In the genomic region with DNA sequence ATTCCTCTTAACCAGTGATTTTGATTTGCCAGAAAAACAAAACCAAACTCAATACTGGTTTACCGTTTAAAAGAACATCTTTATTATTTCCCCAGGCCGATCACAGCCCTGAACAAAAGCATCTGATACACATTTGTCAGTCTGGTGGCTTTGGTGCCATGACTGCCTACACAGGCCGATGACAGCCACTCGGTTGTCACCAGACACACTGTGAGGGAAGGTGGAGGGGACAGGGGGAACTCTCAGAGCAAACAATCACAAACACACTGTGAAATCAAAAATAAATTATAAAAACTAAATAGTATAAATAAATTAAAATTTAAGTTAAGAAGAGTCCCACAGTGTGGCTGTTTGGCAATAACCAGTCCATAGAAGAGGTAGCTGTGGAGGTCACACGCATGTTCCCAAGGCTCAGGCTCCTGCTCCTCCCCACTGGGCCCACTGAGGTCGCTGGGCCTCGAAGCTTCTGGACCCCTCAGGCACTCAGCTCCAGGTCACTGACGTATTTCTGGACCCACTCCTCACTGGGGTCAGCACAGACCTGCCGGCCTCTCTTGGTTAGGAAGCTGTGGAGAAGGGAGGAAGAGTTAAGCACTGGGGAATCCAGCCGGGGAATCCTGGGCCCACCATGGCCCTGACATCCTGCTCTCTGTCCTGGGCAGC, we compare ENCODE assay signal across 12 cellular contexts. TPM values are rescaled to one million over a fixed set of nuclear protein-coding genes. Genes with fewer than 3 reads are reported as not detected.
DNase-seq lines count a peak whose midpoint lies in the region; ATAC-seq and TF ChIP-seq lines count a peak whose summit lies in the region.
"Not testable (repeated sequence)": the region's sequence is repeated elsewhere in the genome, so short reads cannot be mapped to it uniquely, and the experiment has no call there.
"Had no signal": no experiment of that assay in that cellular context is flagged by ENCODE, and none has a peak within 500 bp of the region (broad histone marks: within the 10 kb centered on the region; RNA-seq: fewer than 3 reads in every experiment).

No MANE protein-coding gene starts in this region.

- not testable (repeated sequence) for H3K4me3 ChIP-seq in CD8-positive, alpha-beta T cell (ENCODE audit: low read depth, low read length); mesenchymal stem cell (ENCODE audit: insufficient read depth in 1 of 2, low read depth in 1 of 2, low read length in 2 of 2); stomach smooth muscle (ENCODE audit: low read length in 2 of 2)
- 0 out of 2 replicates have a peak overlapping the region, but pooled peaks have one; percentile 1 for H3K4me3 ChIP-seq in MM.1S (ENCODE audit: low read length)
- peak overlapping the region in 1 of 2 experiments; percentile 5 for H3K4me3 ChIP-seq in neutrophil (ENCODE audit: low read depth in 1 of 2, low read length in 1 of 2)

- WGBS in mesenchymal stem cell: 87% methylated on average over 10 of the region's 10 CpGs

- not testable (repeated sequence) for H3K27me3 ChIP-seq in CD8-positive, alpha-beta T cell (ENCODE audit: insufficient read depth, low read length); MM.1S (replicated peaks; ENCODE audit: insufficient read depth, low read length); neutrophil
- H3K27me3 ChIP-seq in mesenchymal stem cell (ENCODE audit: control insufficient read depth in 1 of 2, insufficient read depth in 1 of 2, low read length in 2 of 2) (peaks cover 0 to 20% of the 10 kb centered on the region in 2 experiments), stomach smooth muscle (ENCODE audit: control insufficient read depth in 1 of 2, insufficient read depth in 2 of 2, low read length in 2 of 2) (peaks cover 0 to 27% of the 10 kb centered on the region in 2 donors)

- H4K8ac ChIP-seq in mesenchymal stem cell (ENCODE audit: low read length): peak overlapping the region; percentile 8

- not testable (repeated sequence) for H3K27ac ChIP-seq in CD8-positive, alpha-beta T cell (ENCODE audit: low read depth, low read length); mesenchymal stem cell (ENCODE audit: low read length, poor library complexity, severe bottlenecking)
- H3K27ac ChIP-seq in MM.1S (ENCODE audit: low read length) (peak overlapping the region; percentile 84), neutrophil (peak overlapping the region; percentile 79), stomach smooth muscle (ENCODE audit: low read length) (peak overlapping the region; percentile 18)

- H3K9ac ChIP-seq in MM.1S (ENCODE audit: low read length): peak overlapping the region; percentile 80
- H3K9ac ChIP-seq in mesenchymal stem cell (ENCODE audit: low read length); stomach smooth muscle (ENCODE audit: low read length in 2 of 2): not testable (repeated sequence)

- peak overlapping the region; percentile 65 for H3K27ac Mint-ChIP-seq in CD8-positive, alpha-beta T cell
- H3K27ac Mint-ChIP-seq in activated CD8-positive, alpha-beta memory T cell treated with anti-CD3 and anti-CD28 coated beads, Interleukin-2, amount 10 ng/mL, durations not matched to agents 7 days and 5 days: peak overlapping the region; percentile 37
- peak overlapping the region; percentile 80 for H3K27ac Mint-ChIP-seq in dendritic cell treated with granulocyte-macrophage colony-stimulating factor and Interleukin-4, amounts not matched to agents 40 ng/mL and 50 ng/mL, for 4 days

- not testable (repeated sequence) for H3K36me3 Mint-ChIP-seq in CD8-positive, alpha-beta T cell; activated CD8-positive, alpha-beta memory T cell treated with anti-CD3 and anti-CD28 coated beads, Interleukin-2, amount 10 ng/mL, durations not matched to agents 7 days and 5 days; dendritic cell treated with granulocyte-macrophage colony-stimulating factor and Interleukin-4, amounts not matched to agents 40 ng/mL and 50 ng/mL, for 4 days (ENCODE audit: low read depth)

- not testable (repeated sequence) for H3K9me3 ChIP-seq in CD8-positive, alpha-beta T cell (ENCODE audit: low read length); MM.1S (replicated peaks; ENCODE audit: insufficient read depth, low read length); mesenchymal stem cell (ENCODE audit: control insufficient read depth, low read length); neutrophil; stomach smooth muscle (ENCODE audit: control insufficient read depth in 2 of 2, low read length in 2 of 2)

- peaks cover 20% of the 10 kb centered on the region for H3K4me1 ChIP-seq in CD8-positive, alpha-beta T cell (ENCODE audit: insufficient read depth, low read length)
- H3K4me1 ChIP-seq in MM.1S (ENCODE audit: low read length) (peaks cover 87% of the 10 kb centered on the region), neutrophil (ENCODE audit: control insufficient read depth in 1 of 2, insufficient read depth in 1 of 2, low read depth in 1 of 2, low read length in 1 of 2) (peaks cover 71 to 91% of the 10 kb centered on the region in 2 experiments)
- not testable (repeated sequence) for H3K4me1 ChIP-seq in mesenchymal stem cell (ENCODE audit: control insufficient read depth, insufficient read depth, low read depth, low read length); stomach smooth muscle (ENCODE audit: control insufficient read depth, insufficient read depth, low read length)

- peak overlapping the region; percentile 43; the same call in 1 of the 2 replicates for H3K4me2 ChIP-seq in MM.1S (ENCODE audit: low read depth, low read length)
- H3K4me2 ChIP-seq in mesenchymal stem cell (ENCODE audit: low read length, poor library complexity, severe bottlenecking): not testable (repeated sequence)

- not testable (repeated sequence) for TF ChIP-seq CTCF in CD8-positive, alpha-beta T cell (IDR thresholded peaks at IDR 0.05); MM.1S (IDR thresholded peaks at IDR 0.05; ENCODE audit: low read length); neutrophil (IDR thresholded peaks at IDR 0.05)

- H2BK120ac ChIP-seq in mesenchymal stem cell (ENCODE audit: low read depth, low read length): not testable (repeated sequence)

- not testable (repeated sequence) for H2AFZ ChIP-seq in MM.1S (ENCODE audit: low read length); mesenchymal stem cell (ENCODE audit: low read depth, low read length)

- ATAC-seq in CD8-positive, alpha-beta T cell; activated CD8-positive, alpha-beta memory T cell treated with anti-CD3 and anti-CD28 coated beads, Interleukin-2, amount 10 ng/mL, durations not matched to agents 7 days and 5 days: not testable (repeated sequence)

- not testable (repeated sequence) for H3K36me3 ChIP-seq in CD8-positive, alpha-beta T cell (ENCODE audit: insufficient read depth, low read length); MM.1S (replicated peaks; ENCODE audit: insufficient read depth, low read length); mesenchymal stem cell (ENCODE audit: control insufficient read depth in 1 of 2, insufficient read depth in 2 of 2, low read depth in 1 of 2, low read length in 2 of 2); neutrophil; stomach smooth muscle (ENCODE audit: control insufficient read depth in 2 of 2, insufficient read depth in 2 of 2, low read length in 2 of 2)

- H3F3A ChIP-seq in MM.1S (ENCODE audit: insufficient read depth, low read length): peaks cover 92% of the 10 kb centered on the region

- intact Hi-C loops in CD8-positive, alpha-beta T cell (cut with DNase I, micrococcal nuclease); dendritic cell treated with granulocyte-macrophage colony-stimulating factor and Interleukin-4, amounts not matched to agents 40 ng/mL and 50 ng/mL, for 4 days (cut with micrococcal nuclease): not testable (repeated sequence)

- H3K79me1 ChIP-seq in mesenchymal stem cell (replicated peaks; ENCODE audit: low read length, poor library complexity, severe bottlenecking): not testable (repeated sequence)

- H3K4me3 Mint-ChIP-seq in CD8-positive, alpha-beta T cell; activated CD8-positive, alpha-beta memory T cell treated with anti-CD3 and anti-CD28 coated beads, Interleukin-2, amount 10 ng/mL, durations not matched to agents 7 days and 5 days: not testable (repeated sequence)
- H3K4me3 Mint-ChIP-seq in dendritic cell treated with granulocyte-macrophage colony-stimulating factor and Interleukin-4, amounts not matched to agents 40 ng/mL and 50 ng/mL, for 4 days: peak overlapping the region; percentile 59

- not testable (repeated sequence) for DNase-seq in CD8-positive, alpha-beta T cell; MM.1S; mesenchymal stem cell
- DNase-seq in activated CD8-positive, alpha-beta memory T cell treated with anti-CD3 and anti-CD28 coated beads, Interleukin-2, amount 10 ng/mL, durations not matched to agents 7 days and 5 days: peak; percentile 46

- not testable (repeated sequence) for H4K91ac ChIP-seq in mesenchymal stem cell (ENCODE audit: low read length)

- not testable (repeated sequence) for H3K9me2 ChIP-seq in MM.1S (replicated peaks; ENCODE audit: insufficient read depth, low read length)

- H4K20me1 ChIP-seq in MM.1S (ENCODE audit: insufficient read depth, low read length): not testable (repeated sequence)

- peak overlapping the region in 1 of 2 experiments; percentile 4 for H3K18ac ChIP-seq in mesenchymal stem cell (ENCODE audit: low read depth in 1 of 2, low read length in 2 of 2)

- not testable (repeated sequence) for H3K79me2 ChIP-seq in MM.1S (ENCODE audit: low read length)

- CTCF ChIA-PET in CD8-positive, alpha-beta T cell (lab: Charles Lee): not testable (repeated sequence)
- CTCF ChIA-PET in activated CD8-positive, alpha-beta memory T cell treated with anti-CD3 and anti-CD28 coated beads, Interleukin-2, amount 10 ng/mL, durations not matched to agents 7 days and 5 days (lab: Charles Lee): interaction anchor here (0.7 to 4.3 kb wide), 6 partner anchors 8 to 47 kb away, joined by 3 to 11 read pairs (median 5); no protein-coding TSS in a partner anchor

- H2BK12ac ChIP-seq in mesenchymal stem cell (ENCODE audit: low read length in 2 of 2): peak overlapping the region; percentile 4 to 23

- TF ChIP-seq POLR2A in GM19099 (IDR thresholded peaks at IDR 0.05; ENCODE audit: extremely low read depth, insufficient read length, low read depth): peak; percentile 8

- H3K14ac ChIP-seq in mesenchymal stem cell (ENCODE audit: low read length in 2 of 2): not testable (repeated sequence)

- H3K27me3 Mint-ChIP-seq in CD8-positive, alpha-beta T cell (ENCODE audit: low read depth); activated CD8-positive, alpha-beta memory T cell treated with anti-CD3 and anti-CD28 coated beads, Interleukin-2, amount 10 ng/mL, durations not matched to agents 7 days and 5 days; dendritic cell treated with granulocyte-macrophage colony-stimulating factor and Interleukin-4, amounts not matched to agents 40 ng/mL and 50 ng/mL, for 4 days: not testable (repeated sequence)

- H3K9me3 Mint-ChIP-seq in CD8-positive, alpha-beta T cell; activated CD8-positive, alpha-beta memory T cell treated with anti-CD3 and anti-CD28 coated beads, Interleukin-2, amount 10 ng/mL, durations not matched to agents 7 days and 5 days (ENCODE audit: low read depth); dendritic cell treated with granulocyte-macrophage colony-stimulating factor and Interleukin-4, amounts not matched to agents 40 ng/mL and 50 ng/mL, for 4 days: not testable (repeated sequence)

- not testable (repeated sequence) for H2BK5ac ChIP-seq in mesenchymal stem cell (ENCODE audit: low read depth, low read length, poor library complexity, severe bottlenecking)

- H2AK5ac ChIP-seq in mesenchymal stem cell (ENCODE audit: low read length, severe bottlenecking): not testable (repeated sequence)

- POLR2A ChIA-PET in CD8-positive, alpha-beta T cell (lab: Charles Lee): not testable (repeated sequence)

- peaks cover 70% of the 10 kb centered on the region for H3K4me1 Mint-ChIP-seq in CD8-positive, alpha-beta T cell (ENCODE audit: low read depth)
- H3K4me1 Mint-ChIP-seq in activated CD8-positive, alpha-beta memory T cell treated with anti-CD3 and anti-CD28 coated beads, Interleukin-2, amount 10 ng/mL, durations not matched to agents 7 days and 5 days: peaks cover 84% of the 10 kb centered on the region
- H3K4me1 Mint-ChIP-seq in dendritic cell treated with granulocyte-macrophage colony-stimulating factor and Interleukin-4, amounts not matched to agents 40 ng/mL and 50 ng/mL, for 4 days (ENCODE audit: low read depth): peaks cover 80% of the 10 kb centered on the region

- peak overlapping the region in 1 of 2 experiments; percentile 10 for H3K4ac ChIP-seq in mesenchymal stem cell (ENCODE audit: low read depth in 1 of 2, low read length in 2 of 2)

- H3K23ac ChIP-seq in mesenchymal stem cell (ENCODE audit: low read length in 2 of 2): not testable (repeated sequence)

- peak overlapping the region; percentile 82 for H2BK15ac ChIP-seq in mesenchymal stem cell (ENCODE audit: low read depth, poor library complexity, severe bottlenecking)

RNA-seq across cellular contexts. Expression of a gene that starts 1.6 kb away (rescaled TPM):
- total RNA-seq in CD8-positive, alpha-beta T cell: 1 to 10 TPM; 6.2 to 7.5 TPM
- 10 to 100 TPM; 10.5 to 35.6 TPM for total RNA-seq in activated CD8-positive, alpha-beta memory T cell treated with anti-CD3 and anti-CD28 coated beads, Interleukin-2, amount 10 ng/mL, durations not matched to agents 7 days and 5 days
- polyA plus RNA-seq in mesenchymal stem cell (2013, experiment 1 of 2): 0.76 TPM
- polyA plus RNA-seq in mesenchymal stem cell (2013, experiment 2 of 2): 0.97 TPM
- total RNA-seq: Calu3, H4 had no signal
- polyA plus RNA-seq: AG04450 had no signal

RNA-seq across cellular contexts. Expression of a gene that starts 15.9 kb away (rescaled TPM):
- total RNA-seq in CD8-positive, alpha-beta T cell: 1 to 10 TPM; 6.6 to 6.9 TPM
- 10 to 100 TPM; 22.8 to 56.5 TPM for total RNA-seq in activated CD8-positive, alpha-beta memory T cell treated with anti-CD3 and anti-CD28 coated beads, Interleukin-2, amount 10 ng/mL, durations not matched to agents 7 days and 5 days
- not detected for polyA plus RNA-seq in mesenchymal stem cell (2013, experiment 1 of 2)
- polyA plus RNA-seq in mesenchymal stem cell (2013, experiment 2 of 2): 0.10 TPM
- total RNA-seq: Calu3, H4 had no signal
- polyA plus RNA-seq: AG04450, IgD-negative memory B cell had no signal

RNA-seq across cellular contexts. Expression of a gene that starts 18.5 kb away (rescaled TPM):
- total RNA-seq in CD8-positive, alpha-beta T cell: 1 to 10 TPM; 4.6 to 5.4 TPM
- 1 to 10 TPM; 5.8 to 9.9 TPM for total RNA-seq in activated CD8-positive, alpha-beta memory T cell treated with anti-CD3 and anti-CD28 coated beads, Interleukin-2, amount 10 ng/mL, durations not matched to agents 7 days and 5 days
- 1.2 TPM for polyA plus RNA-seq in mesenchymal stem cell (2013, experiment 1 of 2)
- 1.3 TPM for polyA plus RNA-seq in mesenchymal stem cell (2013, experiment 2 of 2)
